Comparison of ENCODE assay signal across 29 cellular contexts in the genomic region with DNA sequence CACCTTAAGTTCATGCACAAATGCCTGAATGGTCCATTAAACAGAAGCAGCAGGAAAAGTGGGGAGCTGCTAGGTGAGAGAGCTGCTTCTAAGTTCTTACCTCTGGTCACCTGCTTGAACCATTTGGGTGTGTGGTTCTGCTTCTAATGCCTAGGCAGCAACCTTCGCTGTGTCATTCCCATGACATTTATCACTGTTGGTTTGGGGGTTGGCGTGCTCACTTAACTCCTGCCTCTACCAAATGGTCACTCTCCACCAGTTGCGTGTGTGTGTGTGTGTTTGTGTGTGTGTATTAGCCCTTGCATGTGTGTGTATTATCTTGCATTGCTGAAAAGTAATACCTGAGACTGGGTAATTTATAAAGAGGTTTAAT.
"Had no signal": no experiment of that assay in that cellular context is flagged by ENCODE, and none has a peak within 500 bp of the region (broad histone marks: within the 10 kb centered on the region; RNA-seq: fewer than 3 reads in every experiment).

No MANE protein-coding gene starts in this region.

- DNase-seq: hippocampal formation; immature natural killer cell; kidney; left colon; left lung; lower lobe of right lung; mammary epithelial cell; mesenchymal stem cell; naive B cell; ovary; retina; right cardiac atrium; stimulated activated CD4-positive, alpha-beta T cell treated with anti-CD3 and anti-CD28 coated beads, Interleukin-12 subunit alpha, Interleukin-12 subunit beta, amount 100 ng/mL, for 4 hours; stimulated activated CD4-positive, alpha-beta T cell treated with anti-CD3 and anti-CD28 coated beads, Interleukin-15, amount 100 ng/mL, for 24 hours; stimulated activated CD4-positive, alpha-beta T cell treated with anti-CD3 and anti-CD28 coated beads, Interleukin-2, amount 100 ng/mL, for 24 hours; stimulated activated CD4-positive, alpha-beta T cell treated with anti-CD3 and anti-CD28 coated beads, Interleukin-4, amount 100 ng/mL, for 1 hour; stimulated activated naive B cell treated with anti-CD40 and anti-IgM and Interleukin-4, amounts not matched to agents 10 μg/mL and 1 μg/mL and 100 μg/mL, for 72 hours; stimulated activated naive CD8-positive, alpha-beta T cell treated with anti-CD3 and anti-CD28 coated beads, Interleukin-15, Interleukin-2, amounts not matched to agents 100 U/mL and 50 U/mL, for 24 hours; stomach; testis; thyroid gland; transverse colon; upper lobe of left lung had no signal

- FAIRE-seq: islet of Langerhans, kidney had no signal

- H3K36me3 ChIP-seq: left lung, lower lobe of right lung, ovary, prostate gland, stomach, thyroid gland, transverse colon, upper lobe of left lung had no signal

- H3K4me3 Mint-ChIP-seq: immature natural killer cell; mesothelial cell of epicardium; naive B cell; natural killer cell treated with Interleukin-12 subunit alpha and Interleukin-12 subunit beta and Interleukin-15 and Interleukin-18, amount 100 ng/mL, for 72 hours; stimulated activated naive B cell treated with anti-CD40 and anti-IgM and Interleukin-4, amounts not matched to agents 10 μg/mL and 1 μg/mL and 100 μg/mL, for 72 hours had no signal

- H3K9me3 Mint-ChIP-seq: mesothelial cell of epicardium; naive B cell; natural killer cell treated with Interleukin-12 subunit alpha and Interleukin-12 subunit beta and Interleukin-15 and Interleukin-18, amount 100 ng/mL, for 72 hours; stimulated activated naive B cell treated with anti-CD40 and anti-IgM and Interleukin-4, amounts not matched to agents 10 μg/mL and 1 μg/mL and 100 μg/mL, for 72 hours had no signal

- H3K36me3 Mint-ChIP-seq: mesothelial cell of epicardium; naive B cell; natural killer cell treated with Interleukin-12 subunit alpha and Interleukin-12 subunit beta and Interleukin-15 and Interleukin-18, amount 100 ng/mL, for 72 hours; stimulated activated naive B cell treated with anti-CD40 and anti-IgM and Interleukin-4, amounts not matched to agents 10 μg/mL and 1 μg/mL and 100 μg/mL, for 72 hours had no signal

- H3K27me3 ChIP-seq: ovary, testis, thyroid gland, transverse colon, upper lobe of left lung had no signal

- H3K27ac Mint-ChIP-seq: immature natural killer cell; mesothelial cell of epicardium; natural killer cell treated with Interleukin-12 subunit alpha and Interleukin-12 subunit beta and Interleukin-15 and Interleukin-18, amount 100 ng/mL, for 72 hours; stimulated activated naive B cell treated with anti-CD40 and anti-IgM and Interleukin-4, amounts not matched to agents 10 μg/mL and 1 μg/mL and 100 μg/mL, for 72 hours had no signal

- H3K4me3 ChIP-seq: left lung, lower lobe of right lung, ovary, prostate gland, skin epidermis, stomach, testis, thyroid gland, transverse colon, upper lobe of left lung had no signal

- H3K4me1 ChIP-seq: prostate gland, stomach, testis, thyroid gland, transverse colon had no signal

- H3K27ac ChIP-seq: left lung, lower lobe of right lung, ovary, prostate gland, skin epidermis, stomach, testis, thyroid gland, transverse colon, upper lobe of left lung had no signal

- H3K9me3 ChIP-seq: left lung, lower lobe of right lung, ovary, prostate gland, stomach, testis, thyroid gland, transverse colon, upper lobe of left lung had no signal

- H3K4me1 Mint-ChIP-seq: mesothelial cell of epicardium, naive B cell had no signal

- ATAC-seq: left colon; left lung; lower lobe of right lung; natural killer cell treated with Interleukin-12 subunit alpha and Interleukin-12 subunit beta and Interleukin-15 and Interleukin-18, amount 100 ng/mL, for 72 hours; right cardiac atrium; sciatic nerve; stimulated activated naive B cell treated with anti-CD40 and anti-IgM and Interleukin-4, amounts not matched to agents 10 μg/mL and 1 μg/mL and 100 μg/mL, for 72 hours; stimulated activated naive CD8-positive, alpha-beta T cell treated with anti-CD3 and anti-CD28 coated beads, Interleukin-15, Interleukin-2, amounts not matched to agents 100 U/mL and 50 U/mL, for 24 hours had no signal
